Comparison of ENCODE assay signal across 11 cellular contexts in genomic region chr5:76807296-76807695, GRCh38. TPM values are rescaled to one million over a fixed set of nuclear protein-coding genes. Genes with fewer than 3 reads are reported as not detected.
DNase-seq lines count a peak whose midpoint lies in the region; ATAC-seq and TF ChIP-seq lines count a peak whose summit lies in the region.
"Had no signal": no experiment of that assay in that cellular context is flagged by ENCODE, and none has a peak within 500 bp of the region (broad histone marks: within the 10 kb centered on the region; RNA-seq: fewer than 3 reads in every experiment).

No MANE protein-coding gene starts in this region.

- H3K4me2 ChIP-seq in osteoblast (ENCODE audit: insufficient read depth, low read length): peak overlapping the region; percentile 28

- H3K36me3 ChIP-seq in SJSA1: no peaks in the 10 kb centered on the region
- no peaks in the 10 kb centered on the region for H3K36me3 ChIP-seq in osteoblast (ENCODE audit: insufficient read depth, low read length)
- H3K36me3 ChIP-seq in CD8-positive, alpha-beta T cell (ENCODE audit: insufficient read depth, low read length): no peaks in the 10 kb centered on the region

- H3K36me3 Mint-ChIP-seq in CD8-positive, alpha-beta T cell: no peaks in the 10 kb centered on the region
- no peaks in the 10 kb centered on the region for H3K36me3 Mint-ChIP-seq in naive thymus-derived CD8-positive, alpha-beta T cell
- H3K36me3 Mint-ChIP-seq: stimulated activated memory B cell treated with anti-CD40 and anti-IgM and Interleukin-4, amounts not matched to agents 10 μg/mL and 1 μg/mL and 100 μg/mL, for 72 hours had no signal

- intact Hi-C loops in CD8-positive, alpha-beta T cell (cut with DNase I, micrococcal nuclease): no loop called here

- no peaks in the 10 kb centered on the region for H3K27me3 ChIP-seq in SJSA1 (replicated peaks)
- H3K27me3 ChIP-seq in osteoblast (ENCODE audit: insufficient read depth, low read length): no peaks in the 10 kb centered on the region
- H3K27me3 ChIP-seq in CD8-positive, alpha-beta T cell (ENCODE audit: insufficient read depth, low read length): no peaks in the 10 kb centered on the region

- H3K4me1 Mint-ChIP-seq in CD8-positive, alpha-beta T cell (ENCODE audit: low read depth): no peaks in the 10 kb centered on the region
- no peaks in the 10 kb centered on the region for H3K4me1 Mint-ChIP-seq in naive thymus-derived CD8-positive, alpha-beta T cell
- H3K4me1 Mint-ChIP-seq: activated T-helper 17 cell treated with anti-CD3 and anti-CD28 coated beads, Interleukin-2, amount 50 U/mL, for 72 hours; stimulated activated memory B cell treated with anti-CD40 and anti-IgM and Interleukin-4, amounts not matched to agents 10 μg/mL and 1 μg/mL and 100 μg/mL, for 72 hours had no signal

- TF ChIP-seq CTCF in GM12865 (IDR thresholded peaks at IDR 0.05; ENCODE audit: insufficient read depth, low read depth, low read length, missing control alignments) (no peak), fibroblast of pulmonary artery (IDR thresholded peaks at IDR 0.05; ENCODE audit: low read length, missing control alignments) (no peak), osteoblast (IDR thresholded peaks at IDR 0.05; ENCODE audit: extremely low read depth, low read depth, low read length) (no peak)
- no peak for TF ChIP-seq CTCF in CD8-positive, alpha-beta T cell (IDR thresholded peaks at IDR 0.05)

- no peak overlapping the region for H3K4me3 Mint-ChIP-seq in CD8-positive, alpha-beta T cell
- no peak overlapping the region for H3K4me3 Mint-ChIP-seq in naive thymus-derived CD8-positive, alpha-beta T cell
- H3K4me3 Mint-ChIP-seq: activated T-helper 17 cell treated with anti-CD3 and anti-CD28 coated beads, Interleukin-2, amount 50 U/mL, for 72 hours; stimulated activated memory B cell treated with anti-CD40 and anti-IgM and Interleukin-4, amounts not matched to agents 10 μg/mL and 1 μg/mL and 100 μg/mL, for 72 hours had no signal

- H3K4me3 ChIP-seq in GM12865 (ENCODE audit: low read depth, low read length): no peak overlapping the region
- no peak overlapping the region for H3K4me3 ChIP-seq in SJSA1
- no peak overlapping the region for H3K4me3 ChIP-seq in fibroblast of pulmonary artery (replicated peaks; ENCODE audit: low read depth, low read length)
- no peak overlapping the region for H3K4me3 ChIP-seq in osteoblast (ENCODE audit: insufficient read depth, low read length)
- H3K4me3 ChIP-seq in CD8-positive, alpha-beta T cell (ENCODE audit: low read depth, low read length): no peak overlapping the region

- POLR2A ChIA-PET in CD8-positive, alpha-beta T cell (lab: Charles Lee): interaction anchor here (0.7 kb wide), 1 partner anchor 11 kb away, joined by 3 read pairs; no protein-coding TSS in a partner anchor
- POLR2A ChIA-PET in naive thymus-derived CD8-positive, alpha-beta T cell (lab: Charles Lee): no interaction called here

- H3K9me3 Mint-ChIP-seq in CD8-positive, alpha-beta T cell: no peaks in the 10 kb centered on the region
- H3K9me3 Mint-ChIP-seq in naive thymus-derived CD8-positive, alpha-beta T cell: peaks cover 0 to 9% (median 0%) of the 10 kb centered on the region in 9 donors
- H3K9me3 Mint-ChIP-seq: activated T-helper 17 cell treated with anti-CD3 and anti-CD28 coated beads, Interleukin-2, amount 50 U/mL, for 72 hours; stimulated activated memory B cell treated with anti-CD40 and anti-IgM and Interleukin-4, amounts not matched to agents 10 μg/mL and 1 μg/mL and 100 μg/mL, for 72 hours had no signal

- H3K9me3 ChIP-seq in SJSA1 (replicated peaks) (no peaks in the 10 kb centered on the region), osteoblast (ENCODE audit: low read depth, low read length) (no peaks in the 10 kb centered on the region)
- H3K9me3 ChIP-seq in CD8-positive, alpha-beta T cell (ENCODE audit: low read length): no peaks in the 10 kb centered on the region

- H3K27ac ChIP-seq in SJSA1 (peak overlapping the region; percentile 47), osteoblast (ENCODE audit: low read depth, low read length) (peak overlapping the region; percentile 59)
- H3K27ac ChIP-seq in CD8-positive, alpha-beta T cell (ENCODE audit: low read depth, low read length): no peak overlapping the region

- H3K4me1 ChIP-seq in SJSA1 (replicated peaks) (peaks cover 53% of the 10 kb centered on the region), osteoblast (ENCODE audit: insufficient read depth, low read length) (peaks cover 24% of the 10 kb centered on the region)
- H3K4me1 ChIP-seq in CD8-positive, alpha-beta T cell (ENCODE audit: insufficient read depth, low read length): no peaks in the 10 kb centered on the region

- DNase-seq in GM12865 (ENCODE audit: low read depth) (peak; percentile 11), SJSA1 (ENCODE audit: low read depth in 1 of 2, low spot score in 2 of 2) (peak; percentile 43 to 66), fibroblast of pulmonary artery (ENCODE audit: low read depth) (peak; percentile 82), osteoblast (ENCODE audit: insufficient read length, low spot score, missing footprints) (peak; percentile 97), inferior parietal cortex (ENCODE audit: extremely low spot score) (no peak), NCI-H510A treated with DMSO at 0.1 percent for 48 hours (lab: John Stamatoyannopoulos, UW) (no peak)
- DNase-seq in CD8-positive, alpha-beta T cell: no peak
- no peak for DNase-seq in naive thymus-derived CD8-positive, alpha-beta T cell
- DNase-seq: NCI-H526 treated with DMSO at 0.1 percent for 48 hours had no signal

- H4K20me1 ChIP-seq in osteoblast (ENCODE audit: insufficient read depth, low read length): no peaks in the 10 kb centered on the region

- no peak overlapping the region for H2AFZ ChIP-seq in osteoblast (ENCODE audit: low read length)

- CTCF ChIA-PET in CD8-positive, alpha-beta T cell (lab: Charles Lee): interaction anchor here (1.8 kb wide), 1 partner anchor 33 kb away, joined by 5 read pairs; no protein-coding TSS in a partner anchor

- H3K27me3 Mint-ChIP-seq in CD8-positive, alpha-beta T cell (ENCODE audit: low read depth): peaks cover 7% of the 10 kb centered on the region
- peaks cover 0 to 1% (median under 1%) of the 10 kb centered on the region in 5 donors for H3K27me3 Mint-ChIP-seq in naive thymus-derived CD8-positive, alpha-beta T cell
- H3K27me3 Mint-ChIP-seq: activated T-helper 17 cell treated with anti-CD3 and anti-CD28 coated beads, Interleukin-2, amount 50 U/mL, for 72 hours had no signal

- no peaks in the 10 kb centered on the region for H3K79me2 ChIP-seq in osteoblast (ENCODE audit: insufficient read depth, low read length)

- H3K27ac Mint-ChIP-seq in CD8-positive, alpha-beta T cell: no peak overlapping the region
- no peak overlapping the region for H3K27ac Mint-ChIP-seq in naive thymus-derived CD8-positive, alpha-beta T cell
- H3K27ac Mint-ChIP-seq: activated T-helper 17 cell treated with anti-CD3 and anti-CD28 coated beads, Interleukin-2, amount 50 U/mL, for 72 hours; stimulated activated memory B cell treated with anti-CD40 and anti-IgM and Interleukin-4, amounts not matched to agents 10 μg/mL and 1 μg/mL and 100 μg/mL, for 72 hours had no signal

- no peak for ATAC-seq in CD8-positive, alpha-beta T cell
- no peak for ATAC-seq in naive thymus-derived CD8-positive, alpha-beta T cell
- ATAC-seq: activated T-helper 17 cell treated with anti-CD3 and anti-CD28 coated beads, Interleukin-2, amount 50 U/mL, for 72 hours; stimulated activated memory B cell treated with anti-CD40 and anti-IgM and Interleukin-4, amounts not matched to agents 10 μg/mL and 1 μg/mL and 100 μg/mL, for 72 hours had no signal

RNA-seq across cellular contexts. Expression of gene F2RL1, which starts 11.5 kb away (rescaled TPM):
- total RNA-seq in SJSA1 (2014; rRNA removed; shearing (Covaris generic)): 0.41 and 1.2 TPM in 2 replicates
- 1.8 and 5.3 TPM in 2 replicates for total RNA-seq in osteoblast
- 1 to 10 TPM; 2.5 to 2.7 TPM for total RNA-seq in CD8-positive, alpha-beta T cell
- total RNA-seq in naive thymus-derived CD8-positive, alpha-beta T cell: 1 to 10 TPM; 3.1 to 4.2 TPM
- 1 to 10 TPM in 2 of 3 donors, under 1 TPM in 1; 0.48 to 4.7 (median 2.0) TPM for polyA plus RNA-seq in naive thymus-derived CD8-positive, alpha-beta T cell

RNA-seq across cellular contexts. Expression of gene S100Z, which starts 42.5 kb away (rescaled TPM):
- 0.55 TPM in 1 of 2 replicates, not detected in the other for total RNA-seq in SJSA1 (2014; rRNA removed; shearing (Covaris generic))
- total RNA-seq in osteoblast: not detected in 2 replicates
- not detected for total RNA-seq in CD8-positive, alpha-beta T cell
- total RNA-seq in naive thymus-derived CD8-positive, alpha-beta T cell: not detected
- polyA plus RNA-seq in naive thymus-derived CD8-positive, alpha-beta T cell: not detected

Comparison
In these comparisons a context has a peak if more than half of its experiments do, and no peak if none do; other contexts are left out.
1. DNase-seq: peak in GM12865 (single experiment), SJSA1 (2 of 2), fibroblast of pulmonary artery (single experiment) and osteoblast (single experiment); none in inferior parietal cortex (single experiment), CD8-positive, alpha-beta T cell (0 of 7), NCI-H510A treated with DMSO at 0.1 percent for 48 hours (single experiment) and naive thymus-derived CD8-positive, alpha-beta T cell (0 of 10).